In genomic region chr2:240919786-240920782, GRCh38 we compare ENCODE assay signal across 13 cellular contexts. TPM values are rescaled to one million over a fixed set of nuclear protein-coding genes. Genes with fewer than 3 reads are reported as not detected.
A peak's percentile ranks its signal among the peaks of the same experiment; 100 is the strongest.
DNase-seq lines count a peak whose midpoint lies in the region; ATAC-seq and TF ChIP-seq lines count a peak whose summit lies in the region.
"Had no signal": no experiment of that assay in that cellular context is flagged by ENCODE, and none has a peak within 500 bp of the region (broad histone marks: within the 10 kb centered on the region; RNA-seq: fewer than 3 reads in every experiment).

No MANE protein-coding gene starts in this region.

- peak; percentile 53 for DNase-seq in activated effector memory CD4-positive, alpha-beta T cell treated with anti-CD3 and anti-CD28 coated beads, Interleukin-2, amount 50 U/mL, for 16 hours
- no peak for DNase-seq in activated effector memory CD4-positive, alpha-beta T cell treated with Interleukin-2 at 50 U/mL for 16 hours
- DNase-seq in coronary artery (ENCODE audit: low spot score) (peak; percentile 72), myocyte (ENCODE audit: low read depth) (peak; percentile 48), upper lobe of right lung (peak; percentile 61), NCI-H1417 (lab: John Stamatoyannopoulos, UW) (no peak), NCI-H524 treated with DMSO at 0.1 percent for 48 hours (lab: John Stamatoyannopoulos, UW) (no peak), NCI-H446 (lab: John Stamatoyannopoulos, UW) (no peak)
- DNase-seq: cortex of kidney, T-helper 9 cell had no signal

- no peaks in the 10 kb centered on the region for H3K36me3 ChIP-seq in upper lobe of right lung

- ATAC-seq in upper lobe of right lung = no peak
- ATAC-seq: stimulated activated naive CD8-positive, alpha-beta T cell treated with anti-CD3 and anti-CD28 coated beads, Interleukin-15, amount 100 ng/mL, for 72 hours had no signal

- peaks cover 15% of the 10 kb centered on the region for H3K4me1 ChIP-seq in upper lobe of right lung

- intact Hi-C loops in upper lobe of right lung (cut with DNase I) = no loop called here

- H3K27ac ChIP-seq in coronary artery = peak overlapping the region in 1 of 2 donors; percentile 82
- no peak overlapping the region for H3K27ac ChIP-seq in upper lobe of right lung

- TF ChIP-seq CTCF in coronary artery (IDR thresholded peaks at IDR 0.05) = no peak
- TF ChIP-seq CTCF in upper lobe of right lung (IDR thresholded peaks at IDR 0.05) = no peak

- peaks cover 9% of the 10 kb centered on the region for H3K27me3 ChIP-seq in upper lobe of right lung

- no peaks in the 10 kb centered on the region for H3K9me3 ChIP-seq in upper lobe of right lung

- H3K4me3 ChIP-seq in coronary artery (no peak overlapping the region), upper lobe of right lung (no peak overlapping the region)

RNA-seq across cellular contexts. Expression of gene CROCC2, which starts 13.9 kb away (rescaled TPM):
- total RNA-seq in myocyte (0.05 TPM in 1 of 2 replicates, not detected in the other), upper lobe of right lung (0.26 TPM)
- not detected for polyA plus RNA-seq in myocyte (2012)
- total RNA-seq: activated T-helper 1 cell treated with anti-CD3 and anti-CD28 coated beads, Interleukin-12 subunit alpha, Interleukin-12 subunit beta, Interleukin-2, Interleukin-4 antibody, amounts not matched to agents 30 ng/mL and 10 ng/mL and 1 ng/mL, durations not matched to agents 14 hours and 24 hours and 36 hours; mononuclear cell had no signal

RNA-seq across cellular contexts. Expression of gene MAB21L4, which starts 24.1 kb away (rescaled TPM):
- total RNA-seq in myocyte (not detected in 2 replicates), upper lobe of right lung (22.2 TPM)
- polyA plus RNA-seq in myocyte (2012) = not detected
- total RNA-seq: activated T-helper 1 cell treated with anti-CD3 and anti-CD28 coated beads, Interleukin-12 subunit alpha, Interleukin-12 subunit beta, Interleukin-2, Interleukin-4 antibody, amounts not matched to agents 30 ng/mL and 10 ng/mL and 1 ng/mL, durations not matched to agents 14 hours and 24 hours and 36 hours; mononuclear cell had no signal

RNA-seq across cellular contexts. Expression of gene AGXT, which starts 51.5 kb away (rescaled TPM):
- total RNA-seq in myocyte (not detected in 2 replicates), upper lobe of right lung (not detected)
- not detected for polyA plus RNA-seq in myocyte (2012)
- total RNA-seq: activated T-helper 1 cell treated with anti-CD3 and anti-CD28 coated beads, Interleukin-12 subunit alpha, Interleukin-12 subunit beta, Interleukin-2, Interleukin-4 antibody, amounts not matched to agents 30 ng/mL and 10 ng/mL and 1 ng/mL, durations not matched to agents 14 hours and 24 hours and 36 hours; mononuclear cell had no signal

Comparison
In these comparisons a context has a peak if more than half of its experiments do, and no peak if none do; other contexts are left out.
1. DNase-seq: peak in activated effector memory CD4-positive, alpha-beta T cell treated with anti-CD3 and anti-CD28 coated beads, Interleukin-2, amount 50 U/mL, for 16 hours (single experiment), coronary artery (single experiment), myocyte (single experiment) and upper lobe of right lung (single experiment); none in activated effector memory CD4-positive, alpha-beta T cell treated with Interleukin-2 at 50 U/mL for 16 hours (single experiment), NCI-H1417 (0 of 3), NCI-H524 treated with DMSO at 0.1 percent for 48 hours (single experiment) and NCI-H446 (0 of 2).
2. RNA of gene MAB21L4, which starts 24.1 kb away (total RNA-seq): 22.2 TPM in upper lobe of right lung (single experiment); not detected in myocyte; every median in the first group is over 10 times any median in the second.